ENCODE assay signal across 7 cellular contexts in the genomic region with DNA sequence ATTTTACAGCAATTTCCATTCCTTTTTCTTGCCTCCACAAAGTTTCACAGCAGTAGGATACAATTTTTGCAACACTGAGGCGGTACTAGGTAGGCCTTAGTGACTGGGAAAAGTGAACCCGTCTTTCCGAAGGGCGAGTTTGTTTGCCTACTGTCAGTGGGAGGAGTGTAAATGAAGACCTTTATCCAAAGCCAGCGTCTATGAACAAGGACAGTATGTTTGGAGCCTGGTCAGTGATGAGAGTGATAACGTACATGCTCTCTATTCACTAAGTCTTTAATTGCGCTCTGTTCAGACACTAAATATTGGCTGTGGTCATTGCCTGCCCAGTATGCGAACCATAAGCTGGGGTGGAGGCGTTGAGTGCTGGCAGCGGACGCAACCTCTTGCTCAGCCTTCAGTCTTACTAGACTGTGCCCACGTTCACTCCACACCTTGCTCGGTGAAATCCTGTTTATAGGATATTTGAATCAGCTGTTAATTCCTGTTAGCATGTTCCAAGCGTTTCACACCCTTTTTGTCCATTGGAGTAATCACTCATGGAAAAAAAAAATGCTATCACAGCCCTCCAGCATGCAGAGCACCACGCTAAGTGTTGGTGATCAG.
"Had no signal": no experiment of that assay in that cellular context is flagged by ENCODE, and none has a peak within 500 bp of the region (broad histone marks: within the 10 kb centered on the region; RNA-seq: fewer than 3 reads in every experiment).

No MANE protein-coding gene starts in this region.

- ATAC-seq: GM23338, HCT116 had no signal

- H3K9me3 ChIP-seq: HAP-1 had no signal

- H3K4me2 ChIP-seq: GM23338 had no signal

- H3K36me3 Mint-ChIP-seq: IgD-negative memory B cell had no signal

- H3K4me3 Mint-ChIP-seq: GM23338, HFFc6, IgD-negative memory B cell had no signal

- DNase-seq: H7, HFFc6 had no signal

- H3K4me1 ChIP-seq: HAP-1 had no signal

- H3K27me3 Mint-ChIP-seq: IgD-negative memory B cell had no signal

- H3K27ac Mint-ChIP-seq: GM23338, HFFc6 had no signal

- H3K4me3 ChIP-seq: GM23338, HAP-1 had no signal

- H3K9me3 Mint-ChIP-seq: GM23338, HFFc6, IgD-negative memory B cell had no signal

- H3K27ac ChIP-seq: HL-60 had no signal

- H3K36me3 ChIP-seq: HAP-1 had no signal

- H2AFZ ChIP-seq: GM23338 had no signal
